ENCODE assay signal across 13 cellular contexts in the genomic region with DNA sequence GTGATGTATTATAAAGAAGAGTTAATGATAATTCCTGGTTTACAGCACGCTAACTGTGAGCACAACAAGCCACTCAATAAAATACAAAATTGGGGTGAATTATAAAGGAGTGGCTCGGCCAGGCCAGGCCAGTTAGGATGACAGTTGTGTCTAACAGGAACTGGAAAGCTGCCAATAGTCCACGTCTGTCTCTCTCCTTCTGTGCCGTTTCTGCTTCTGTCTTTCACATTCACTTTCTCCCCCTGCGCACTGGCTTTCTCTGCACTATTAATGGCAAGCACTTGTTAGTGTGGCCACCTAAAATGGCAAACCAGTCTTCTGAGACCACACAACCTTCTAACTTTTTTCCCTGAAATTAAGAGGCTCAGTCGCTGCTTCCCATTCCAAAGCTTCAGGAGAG.
A peak's percentile ranks its signal among the peaks of the same experiment; 100 is the strongest.
DNase-seq lines count a peak whose midpoint lies in the region; ATAC-seq lines count a peak whose summit lies in the region.
"Had no signal": no experiment of that assay in that cellular context is flagged by ENCODE, and none has a peak within 500 bp of the region (broad histone marks: within the 10 kb centered on the region; RNA-seq: fewer than 3 reads in every experiment).

No MANE protein-coding gene starts in this region.

- intact Hi-C loops in left colon (cut with DNase I, micrococcal nuclease), result no loop called here

- H3K27ac Mint-ChIP-seq in T-helper 17 cell, result no peak overlapping the region
- H3K27ac Mint-ChIP-seq: activated CD4-positive, alpha-beta memory T cell treated with anti-CD3 and anti-CD28 coated beads, Interleukin-2, amount 10 ng/mL, durations not matched to agents 7 days and 5 days; activated naive CD8-positive, alpha-beta T cell had no signal

- H3K36me3 Mint-ChIP-seq in T-helper 17 cell (ENCODE audit: low read depth), result peaks cover 3% of the 10 kb centered on the region
- H3K36me3 Mint-ChIP-seq: activated naive CD8-positive, alpha-beta T cell had no signal

- DNase-seq in NCI-H345 treated with DMSO at 0.1 percent for 48 hours (lab: John Stamatoyannopoulos, UW; ENCODE audit: unreplicated experiment), result peak; percentile 29
- peak; percentile 29 to 51 for DNase-seq in left colon
- DNase-seq in NCI-H187 (lab: John Stamatoyannopoulos, UW), result no peak
- DNase-seq in T-helper 17 cell, result no peak
- no peak for DNase-seq in AG08396 (ENCODE audit: low spot score)
- DNase-seq: activated CD4-positive, alpha-beta memory T cell treated with anti-CD3 and anti-CD28 coated beads, Interleukin-2, amount 10 ng/mL, durations not matched to agents 7 days and 5 days; heart left ventricle; mesendoderm; retina had no signal

- peaks cover 35% of the 10 kb centered on the region for H3K27me3 Mint-ChIP-seq in T-helper 17 cell
- H3K27me3 Mint-ChIP-seq: activated CD4-positive, alpha-beta memory T cell treated with anti-CD3 and anti-CD28 coated beads, Interleukin-2, amount 10 ng/mL, durations not matched to agents 7 days and 5 days; activated naive CD8-positive, alpha-beta T cell; dendritic cell treated with granulocyte-macrophage colony-stimulating factor and Interleukin-4, amounts not matched to agents 40 ng/mL and 50 ng/mL, for 4 days had no signal

- H3K4me3 Mint-ChIP-seq in T-helper 17 cell, result no peak overlapping the region
- H3K4me3 Mint-ChIP-seq: activated CD4-positive, alpha-beta memory T cell treated with anti-CD3 and anti-CD28 coated beads, Interleukin-2, amount 10 ng/mL, durations not matched to agents 7 days and 5 days; activated naive CD8-positive, alpha-beta T cell; dendritic cell treated with granulocyte-macrophage colony-stimulating factor and Interleukin-4, amounts not matched to agents 40 ng/mL and 50 ng/mL, for 4 days had no signal

- no peaks in the 10 kb centered on the region for H3K9me3 ChIP-seq in T-helper 17 cell (ENCODE audit: control insufficient read depth, low read length, poor library complexity, severe bottlenecking)
- H3K9me3 ChIP-seq: heart left ventricle had no signal

- peak; percentile 75 for ATAC-seq in GM18870 (IDR thresholded peaks at IDR 0.05; ENCODE audit: unreplicated experiment)
- ATAC-seq in HG02870 (IDR thresholded peaks at IDR 0.05; ENCODE audit: unreplicated experiment), result peak; percentile 57
- ATAC-seq in left colon, result peak; percentile 57
- ATAC-seq in T-helper 17 cell, result no peak
- ATAC-seq: heart left ventricle had no signal

- H3K4me1 Mint-ChIP-seq in T-helper 17 cell, result no peaks in the 10 kb centered on the region
- H3K4me1 Mint-ChIP-seq: activated CD4-positive, alpha-beta memory T cell treated with anti-CD3 and anti-CD28 coated beads, Interleukin-2, amount 10 ng/mL, durations not matched to agents 7 days and 5 days had no signal

Comparison
In these comparisons a context has a peak if more than half of its experiments do, and no peak if none do; other contexts are left out.
1. DNase-seq: peak in NCI-H345 treated with DMSO at 0.1 percent for 48 hours (single experiment) and left colon (2 of 2); none in NCI-H187 (0 of 2), T-helper 17 cell (0 of 3) and AG08396 (single experiment).